ENCODE assay signal across 1 cellular context in genomic region chr14:34781242-34781641, GRCh38.
A peak's percentile ranks its signal among the peaks of the same experiment; 100 is the strongest.
TF ChIP-seq lines count a peak whose summit lies in the region.

No MANE protein-coding gene starts in this region.

TF ChIP-seq in HepG2, 621 proteins besides CTCF, POLR2A, EP300 and RAD21 (continued from another document):
- TF ChIP-seq ZMAT5 (CRISPR knock-in tag; IDR thresholded peaks at IDR 0.05; ENCODE audit: borderline replicate concordance, low read depth): no peak
- TF ChIP-seq UBTF (CRISPR knock-in tag; IDR thresholded peaks at IDR 0.05): no peak
- no peak for TF ChIP-seq MAFF (IDR thresholded peaks at IDR 0.05; ENCODE audit: low read depth, low read length)
- TF ChIP-seq HOMEZ (CRISPR knock-in tag; IDR thresholded peaks at IDR 0.05; ENCODE audit: low read depth): no peak
- TF ChIP-seq CEBPB (IDR thresholded peaks at IDR 0.05; ENCODE audit: borderline replicate concordance, low read depth, low read length): peak; percentile 33; the same call in 1 of the 2 replicates
